Comparison of ENCODE assay signal across 8 cellular contexts in the genomic region with DNA sequence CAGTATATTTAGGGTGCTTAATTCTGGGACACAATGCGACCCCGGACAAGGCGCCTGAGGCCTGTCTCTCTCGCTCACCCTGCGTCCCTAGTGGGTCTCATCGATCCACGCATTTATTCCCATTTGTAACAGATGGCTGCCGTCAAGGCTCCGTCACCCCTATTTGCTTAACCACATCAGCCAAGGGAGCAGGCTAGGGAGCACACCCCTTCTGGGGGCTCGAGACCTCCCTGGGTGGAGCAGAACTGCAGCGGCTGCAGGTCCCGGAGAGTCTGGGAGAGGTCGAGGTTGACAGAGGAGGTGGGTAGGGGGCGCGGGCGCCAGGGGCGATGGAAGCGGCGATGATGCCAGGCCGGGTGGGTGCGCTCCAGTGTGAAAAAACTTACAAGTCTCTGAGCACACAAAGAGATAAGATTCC. TPM values are rescaled to one million over a fixed set of nuclear protein-coding genes. Genes with fewer than 3 reads are reported as not detected.
A peak's percentile ranks its signal among the peaks of the same experiment; 100 is the strongest.
DNase-seq lines count a peak whose midpoint lies in the region; ATAC-seq and TF ChIP-seq lines count a peak whose summit lies in the region.

No MANE protein-coding gene starts in this region.

- peak overlapping the region; percentile 99 for H3K27ac Mint-ChIP-seq in HFFc6

- H3K4me3 ChIP-seq in AG04449 (ENCODE audit: low read depth, low read length) (peak overlapping the region; percentile 93), mesodermal cell (ENCODE audit: extremely low read depth, insufficient read depth, low read length, poor library complexity, severe bottlenecking) (peak overlapping the region; percentile 96)

- POLR2A ChIA-PET in AG04449 (lab: Yijun Ruan, JAX) = no interaction called here

- no peaks in the 10 kb centered on the region for H3K9me3 ChIP-seq in mesodermal cell (ENCODE audit: control insufficient read depth, low read length)

- H3K9me3 Mint-ChIP-seq in HFFc6 = no peaks in the 10 kb centered on the region

- H3K4me3 Mint-ChIP-seq in HFFc6 = peak overlapping the region; percentile 99

- no peak for TF ChIP-seq CTCF in AG04449 (IDR thresholded peaks at IDR 0.05; ENCODE audit: insufficient read depth, low read length, missing control alignments)
- TF ChIP-seq CTCF in HFFc6 (IDR thresholded peaks at IDR 0.05) = no peak

- WGBS in mesodermal cell (ENCODE audit: insufficient coverage in 2 of 2), 2 experiments = 0 to 2% methylated on average over 10 to 13 of the region's 21 CpGs

- CTCF ChIA-PET in AG04449 (lab: Yijun Ruan, JAX) = interaction anchor here (0.7 to 5.0 kb wide), 10 partner anchors 8 to 579 kb away, joined by 3 to 34 read pairs (median 6); no protein-coding TSS in a partner anchor

- no peaks in the 10 kb centered on the region; the same call in 1 of the 2 replicates for H3K36me3 Mint-ChIP-seq in HFFc6 (ENCODE audit: low read depth)

- H3K27ac ChIP-seq in mesodermal cell (ENCODE audit: low read depth, low read length, severe bottlenecking) (peak overlapping the region; percentile 86), substantia nigra (ENCODE audit: low read depth, low read length, poor library complexity, severe bottlenecking) (peak overlapping the region; percentile 86)

- H3K4me1 ChIP-seq in mesodermal cell (ENCODE audit: control insufficient read depth, insufficient read depth, low read length, poor library complexity, severe bottlenecking) = peaks cover 10% of the 10 kb centered on the region

- DNase-seq in AG04449 (ENCODE audit: low read depth, low spot score) (no peak), HFFc6 (no peak), ecto neural progenitor cell (ENCODE audit: low spot score) (peak; percentile 63), substantia nigra (lab: John Stamatoyannopoulos, UW) (peak in 27 of 49 donors; percentile 2 to 55 (median 22)), 8988T (no peak)
- DNase-seq in activated CD4-positive, alpha-beta T cell treated with anti-CD3 and anti-CD28 coated beads for 1 hour = peak; percentile 9

- H3K27me3 Mint-ChIP-seq in HFFc6 (ENCODE audit: insufficient read depth) = peaks cover 10% of the 10 kb centered on the region

- peaks cover 32% of the 10 kb centered on the region for H3K36me3 ChIP-seq in mesodermal cell (ENCODE audit: control insufficient read depth, insufficient read depth, low read length)

- H3K4me1 Mint-ChIP-seq in HFFc6 (ENCODE audit: low read depth) = peaks cover 35% of the 10 kb centered on the region

- no peak for ATAC-seq in GM21529 (IDR thresholded peaks at IDR 0.05; ENCODE audit: unreplicated experiment)

RNA-seq across cellular contexts. Expression of a gene that starts 0.5 kb away (rescaled TPM):
- 10 to 100 TPM; 31.0 to 41.9 (median 33.4) TPM for total RNA-seq in HFFc6 (2021; fragmentation: NEBNext Ultra II Directional; extraction: Animal tissue kit (Norgen Biotek cat#: 25700))
- 52.4 TPM for polyA plus RNA-seq in mesodermal cell (2013, experiment 1 of 2)
- polyA plus RNA-seq in mesodermal cell (2013, experiment 2 of 2) = 53.9 TPM

RNA-seq across cellular contexts. Expression of a gene that starts 2.0 kb away (rescaled TPM):
- total RNA-seq in HFFc6 (2021; fragmentation: NEBNext Ultra II Directional; extraction: Animal tissue kit (Norgen Biotek cat#: 25700)) = 10 to 100 TPM; 23.2 to 37.8 (median 36.2) TPM
- polyA plus RNA-seq in mesodermal cell (2013, experiment 1 of 2) = 73.5 TPM
- polyA plus RNA-seq in mesodermal cell (2013, experiment 2 of 2) = 101 TPM

Comparison
In these comparisons a context has a peak if more than half of its experiments do, and no peak if none do; other contexts are left out.
1. DNase-seq: peak in activated CD4-positive, alpha-beta T cell treated with anti-CD3 and anti-CD28 coated beads for 1 hour (single experiment), ecto neural progenitor cell (single experiment) and substantia nigra (27 of 49); none in AG04449 (single experiment), HFFc6 (single experiment) and 8988T (single experiment).